ENCODE assay signal across 8 cellular contexts in genomic region chr6:6008114-6008647, GRCh38. TPM values are rescaled to one million over a fixed set of nuclear protein-coding genes. Genes with fewer than 3 reads are reported as not detected.
A peak's percentile ranks its signal among the peaks of the same experiment; 100 is the strongest.
DNase-seq lines count a peak whose midpoint lies in the region; TF ChIP-seq lines count a peak whose summit lies in the region.

No MANE protein-coding gene starts in this region.

- TF ChIP-seq POLR2A in NB4 (IDR thresholded peaks at IDR 0.05; ENCODE audit: extremely low read depth, insufficient read length) (peak; percentile 30), esophagus muscularis mucosa (IDR thresholded peaks at IDR 0.05; ENCODE audit: low read depth) (no peak)

- intact Hi-C loops in activated CD4-positive, alpha-beta T cell treated with anti-CD3 and anti-CD28 coated beads, Interleukin-2, amount 10 ng/mL, durations not matched to agents 24 days and 14 days (cut with micrococcal nuclease) = loop anchor here (1.0 to 10.0 kb wide), 4 partner anchors 11 to 923 kb away; partner anchors contain the start of gene PPP1R3G
- intact Hi-C loops in esophagus muscularis mucosa (cut with DNase I) = no loop called here

- H3K27ac ChIP-seq in esophagus muscularis mucosa (replicated peaks in 1 of 4) (peak overlapping the region; percentile 50 to 82 (median 70)), skin epidermis (peak overlapping the region in 11 of 21 experiments; percentile 5 to 89 (median 58))

- peaks cover 10% of the 10 kb centered on the region for H3K36me3 Mint-ChIP-seq in activated CD4-positive, alpha-beta T cell treated with anti-CD3 and anti-CD28 coated beads, Interleukin-2, amount 10 ng/mL, durations not matched to agents 24 days and 14 days (ENCODE audit: low read depth)

- H3K9me3 Mint-ChIP-seq in activated CD4-positive, alpha-beta T cell treated with anti-CD3 and anti-CD28 coated beads, Interleukin-2, amount 10 ng/mL, durations not matched to agents 24 days and 14 days = peaks cover 17% of the 10 kb centered on the region

- no peaks in the 10 kb centered on the region for H3K36me3 ChIP-seq in esophagus muscularis mucosa

- TF ChIP-seq EP300 in esophagus muscularis mucosa (IDR thresholded peaks at IDR 0.05) = no peak

- H3K27ac Mint-ChIP-seq in activated CD4-positive, alpha-beta T cell treated with anti-CD3 and anti-CD28 coated beads, Interleukin-2, amount 10 ng/mL, durations not matched to agents 24 days and 14 days = peak overlapping the region; percentile 73

- peaks cover 72% of the 10 kb centered on the region for H3K27me3 Mint-ChIP-seq in activated CD4-positive, alpha-beta T cell treated with anti-CD3 and anti-CD28 coated beads, Interleukin-2, amount 10 ng/mL, durations not matched to agents 24 days and 14 days

- peak overlapping the region; percentile 62 for H3K4me3 ChIP-seq in NB4 (ENCODE audit: low read depth, low read length)
- H3K4me3 ChIP-seq in esophagus muscularis mucosa = peak overlapping the region; percentile 43 to 58 (median 49)
- H3K4me3 ChIP-seq in skin epidermis = peak overlapping the region; percentile 36 to 54 (median 42)

- 4% methylated on average over 15 of the region's 18 CpGs for WGBS in esophagus muscularis mucosa

- H3K27me3 ChIP-seq in esophagus muscularis mucosa = peaks cover 20 to 89% (median 67%) of the 10 kb centered on the region in 4 donors

- peak overlapping the region; percentile 74 for H3K4me3 Mint-ChIP-seq in activated CD4-positive, alpha-beta T cell treated with anti-CD3 and anti-CD28 coated beads, Interleukin-2, amount 10 ng/mL, durations not matched to agents 24 days and 14 days

- H3K4me1 Mint-ChIP-seq in activated CD4-positive, alpha-beta T cell treated with anti-CD3 and anti-CD28 coated beads, Interleukin-2, amount 10 ng/mL, durations not matched to agents 24 days and 14 days = peaks cover 37% of the 10 kb centered on the region

- H3K9me3 ChIP-seq in esophagus muscularis mucosa = no peaks in the 10 kb centered on the region

- TF ChIP-seq CTCF in NB4 (IDR thresholded peaks at IDR 0.05; ENCODE audit: low read depth, low read length) = no peak
- no peak for TF ChIP-seq CTCF in esophagus muscularis mucosa (IDR thresholded peaks at IDR 0.05)

- peaks cover 38 to 52% (median 41%) of the 10 kb centered on the region in 4 donors for H3K4me1 ChIP-seq in esophagus muscularis mucosa

- no peak for DNase-seq in activated CD4-positive, alpha-beta T cell treated with anti-CD3 and anti-CD28 coated beads, Interleukin-2, amount 10 ng/mL, durations not matched to agents 24 days and 14 days
- DNase-seq in activated CD4-positive, alpha-beta T cell treated with anti-CD3 and anti-CD28 coated beads, Interleukin-2, amount 50 U/mL, for 4 hours = no peak
- DNase-seq in NB4 (ENCODE audit: low read depth) (no peak), esophagus muscularis mucosa (ENCODE audit: extremely low spot score) (no peak), mesenteric fat pad (ENCODE audit: low spot score) (no peak), CD1c-positive myeloid dendritic cell (ENCODE audit: extremely low spot score) (no peak), dedifferentiated amniotic fluid mesenchymal stem cell (ENCODE audit: extremely low spot score) (no peak)

RNA-seq across cellular contexts. Expression of gene NRN1, which starts 1.5 kb away (rescaled TPM):
- 4.0 and 4.8 TPM in 2 replicates for total RNA-seq in activated CD4-positive, alpha-beta T cell treated with anti-CD3 and anti-CD28 coated beads, Interleukin-2, amount 10 ng/mL, durations not matched to agents 24 days and 14 days
- total RNA-seq in esophagus muscularis mucosa (10 to 100 TPM; 12.9 to 24.2 (median 19.7) TPM), mesenteric fat pad (20.0 TPM)
